ENCODE assay signal across 16 cellular contexts in the genomic region with DNA sequence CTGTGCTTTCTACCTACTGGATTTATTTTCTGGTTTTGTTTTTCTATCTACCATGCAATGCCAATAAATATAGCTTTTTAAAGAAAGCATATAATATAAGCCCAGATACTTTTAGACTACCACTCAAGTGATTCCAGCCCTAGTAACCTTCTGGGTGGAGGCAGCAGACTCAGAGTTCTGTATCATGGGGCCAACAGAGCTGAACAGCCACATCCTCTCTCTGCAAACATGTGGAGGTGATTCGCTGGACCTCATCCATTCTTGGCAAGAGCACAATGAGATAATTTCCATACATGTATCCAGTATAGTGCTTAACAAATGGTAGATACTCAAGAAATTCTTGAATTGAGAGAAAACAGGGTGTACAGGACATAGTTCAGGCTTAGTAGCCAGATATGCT.
"Had no signal": no experiment of that assay in that cellular context is flagged by ENCODE, and none has a peak within 500 bp of the region (broad histone marks: within the 10 kb centered on the region; RNA-seq: fewer than 3 reads in every experiment).

No MANE protein-coding gene starts in this region.

- H3K27ac ChIP-seq: coronary artery, heart left ventricle had no signal

- H3K27me3 ChIP-seq: heart left ventricle had no signal

- ATAC-seq: naive thymus-derived CD8-positive, alpha-beta T cell had no signal

- H3K4me2 ChIP-seq: smooth muscle cell had no signal

- H3K4me3 ChIP-seq: coronary artery, heart left ventricle, smooth muscle cell had no signal

- H3K4me3 Mint-ChIP-seq: endodermal cell; naive thymus-derived CD8-positive, alpha-beta T cell; neural crest cell had no signal

- H3K36me3 ChIP-seq: heart left ventricle had no signal

- DNase-seq: effector CD4-positive, alpha-beta T cell; endodermal cell; erythroblast; foreskin melanocyte; heart left ventricle; hippocampal formation; mesendoderm; naive thymus-derived CD8-positive, alpha-beta T cell; posterior cingulate gyrus; right cardiac atrium; stimulated activated CD4-positive, alpha-beta T cell treated with anti-CD3 and anti-CD28 coated beads, Interleukin-2, amount 100 ng/mL, for 48 hours; stimulated activated naive CD4-positive, alpha-beta T cell treated with Interleukin-2 at 50 U/mL for 16 hours; trophoblast cell had no signal

- H3K4me1 Mint-ChIP-seq: endodermal cell; naive thymus-derived CD8-positive, alpha-beta T cell had no signal

- H3K27ac Mint-ChIP-seq: endodermal cell; naive thymus-derived CD8-positive, alpha-beta T cell had no signal

- H3K36me3 Mint-ChIP-seq: naive thymus-derived CD8-positive, alpha-beta T cell had no signal

- H3K9me3 ChIP-seq: heart left ventricle had no signal

- H3K9me3 Mint-ChIP-seq: endodermal cell, neural crest cell had no signal
